Comparison of ENCODE assay signal across 6 cellular contexts in genomic region chr3:52198643-52199608, GRCh38. TPM values are rescaled to one million over a fixed set of nuclear protein-coding genes. Genes with fewer than 3 reads are reported as not detected.
DNase-seq lines count a peak whose midpoint lies in the region; ATAC-seq, FAIRE-seq and TF ChIP-seq lines count a peak whose summit lies in the region.

No MANE protein-coding gene starts in this region.

- no peaks in the 10 kb centered on the region for H4K20me1 ChIP-seq in keratinocyte (ENCODE audit: control insufficient read depth, extremely low read depth, insufficient read depth, low read length)

- peaks cover 14 to 26% of the 10 kb centered on the region in 2 experiments for H3K36me3 ChIP-seq in keratinocyte (ENCODE audit: control insufficient read depth in 2 of 2, extremely low read depth in 1 of 2, insufficient read depth in 2 of 2, low read length in 2 of 2)

- H3K4me3 ChIP-seq in AG09309 (ENCODE audit: control insufficient read depth, low read depth, low read length) (peak overlapping the region; percentile 81), keratinocyte (ENCODE audit: control insufficient read depth in 2 of 3, extremely low read depth in 1 of 3, insufficient read depth in 2 of 3, low read depth in 1 of 3, low read length in 3 of 3) (peak overlapping the region; percentile 62 to 93 (median 92))

- TF ChIP-seq CTCF in AG09309 (IDR thresholded peaks at IDR 0.05; ENCODE audit: control insufficient read depth, insufficient read depth, low read depth, low read length, missing control alignments): no peak
- TF ChIP-seq CTCF in keratinocyte (optimal IDR thresholded peaks at IDR 0.05 in 1 of 3, IDR thresholded peaks at IDR 0.05 in 1 of 3, conservative IDR thresholded peaks at IDR 0.05 in 1 of 3; ENCODE audit: extremely low read depth in 1 of 3, insufficient read depth in 2 of 3, low read length in 3 of 3): no peak

- peak overlapping the region; percentile 94 for H3K4me2 ChIP-seq in keratinocyte (ENCODE audit: control insufficient read depth, extremely low read depth, insufficient read depth, low read depth, low read length)

- no peaks in the 10 kb centered on the region for H3K9me3 ChIP-seq in keratinocyte (ENCODE audit: control insufficient read depth, low read depth, low read length)

- H3K9me1 ChIP-seq in keratinocyte (ENCODE audit: control insufficient read depth, extremely low read depth, insufficient read depth, low read length): no peaks in the 10 kb centered on the region

- ATAC-seq in SK-N-SH treated with all-trans-retinoic acid at 6 μM for 48 hours: peak; percentile 5; the same call in 2 of the 3 replicates

- peak overlapping the region; percentile 86 for H3K9ac ChIP-seq in keratinocyte (ENCODE audit: control insufficient read depth, extremely low read depth, insufficient read depth, low read length)

- no peaks in the 10 kb centered on the region for H3K27me3 ChIP-seq in keratinocyte (ENCODE audit: control insufficient read depth, extremely low read depth, insufficient read depth, low read length)

- DNase-seq in AG09309 (ENCODE audit: low read depth) (no peak), keratinocyte (ENCODE audit: low read depth, low spot score) (no peak), NCI-H1417 treated with DMSO at 0.1 percent for 48 hours (lab: John Stamatoyannopoulos, UW) (no peak), OCI-M1 (lab: John Stamatoyannopoulos, UW) (no peak), AG08395 (ENCODE audit: low spot score) (no peak)

- dilution Hi-C loops in keratinocyte (cut with MboI; ENCODE audit: extremely low pct_ligation_motif_present, low sequenced_read_pairs): no loop called here

- peaks cover 23% of the 10 kb centered on the region for H3K4me1 ChIP-seq in keratinocyte (ENCODE audit: control insufficient read depth, extremely low read depth, insufficient read depth, low read length)

- peak; percentile 55 for FAIRE-seq in keratinocyte (lab: Jason Lieb, UNC)

- H3K79me2 ChIP-seq in keratinocyte (ENCODE audit: control insufficient read depth, insufficient read depth, low read length): peaks cover 18% of the 10 kb centered on the region

- H2AFZ ChIP-seq in keratinocyte (ENCODE audit: control insufficient read depth, low read length): no peak overlapping the region

- H3K27ac ChIP-seq in keratinocyte (ENCODE audit: control insufficient read depth, insufficient read depth, low read length): peak overlapping the region; percentile 66

TF ChIP-seq in SK-N-SH treated with all-trans-retinoic acid at 6 μM for 48 hours, 23 proteins besides CTCF, POLR2A, EP300 and RAD21 (continues in another document):
- TF ChIP-seq, protein P1, sequence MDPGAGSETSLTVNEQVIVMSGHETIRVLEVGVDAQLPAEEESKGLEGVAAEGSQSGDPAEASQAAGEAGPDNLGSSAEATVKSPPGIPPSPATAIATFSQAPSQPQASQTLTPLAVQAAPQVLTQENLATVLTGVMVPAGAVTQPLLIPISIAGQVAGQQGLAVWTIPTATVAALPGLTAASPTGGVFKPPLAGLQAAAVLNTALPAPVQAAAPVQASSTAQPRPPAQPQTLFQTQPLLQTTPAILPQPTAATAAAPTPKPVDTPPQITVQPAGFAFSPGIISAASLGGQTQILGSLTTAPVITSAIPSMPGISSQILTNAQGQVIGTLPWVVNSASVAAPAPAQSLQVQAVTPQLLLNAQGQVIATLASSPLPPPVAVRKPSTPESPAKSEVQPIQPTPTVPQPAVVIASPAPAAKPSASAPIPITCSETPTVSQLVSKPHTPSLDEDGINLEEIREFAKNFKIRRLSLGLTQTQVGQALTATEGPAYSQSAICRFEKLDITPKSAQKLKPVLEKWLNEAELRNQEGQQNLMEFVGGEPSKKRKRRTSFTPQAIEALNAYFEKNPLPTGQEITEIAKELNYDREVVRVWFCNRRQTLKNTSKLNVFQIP (CRISPR knock-in tag; IDR thresholded peaks at IDR 0.05; ENCODE audit: borderline replicate concordance, low read depth): no peak
- TF ChIP-seq ZFP30 (CRISPR knock-in tag; IDR thresholded peaks at IDR 0.05) (no peak), ARNTL (CRISPR knock-in tag; IDR thresholded peaks at IDR 0.05; ENCODE audit: borderline replicate concordance, low read depth) (no peak), CSRNP3 (CRISPR knock-in tag; IDR thresholded peaks at IDR 0.05) (no peak), TSHZ2 (CRISPR knock-in tag; IDR thresholded peaks at IDR 0.05) (no peak)

RNA-seq across cellular contexts. Expression of gene ALAS1, which starts 1.0 kb away (rescaled TPM):
- 54.6 to 109 TPM (median 74.1 TPM) in 3 replicates for polyA plus RNA-seq in keratinocyte
- 31.4 TPM for polyA plus RNA-seq in keratinocyte (2011; ENCODE audit: low read depth)
- polyA plus RNA-seq in keratinocyte (2011; cell fraction: cytosol; rRNA removed): 70.5 and 82.2 TPM in 2 replicates
- 119 and 125 TPM in 2 replicates for polyA plus RNA-seq in keratinocyte (2011; cell fraction: nucleus; rRNA removed)
- 51.4 and 67.5 TPM in 2 replicates for polyA plus RNA-seq in keratinocyte (2012; ENCODE audit: low replicate concordance)
- 48.8 to 118 TPM (median 51.9 TPM) in 3 replicates for polyA minus RNA-seq in keratinocyte
- polyA minus RNA-seq in keratinocyte (2011; cell fraction: cytosol; rRNA and poly(A)+ RNA removed): 53.9 TPM
- 40.9 and 59.5 TPM in 2 replicates for polyA minus RNA-seq in keratinocyte (2011; cell fraction: nucleus; rRNA and poly(A)+ RNA removed)

RNA-seq across cellular contexts. Expression of gene TLR9, which starts 26.5 kb away (rescaled TPM):
- polyA plus RNA-seq in keratinocyte: not detected in 3 replicates
- polyA plus RNA-seq in keratinocyte (2011; ENCODE audit: low read depth): not detected
- not detected in 2 replicates for polyA plus RNA-seq in keratinocyte (2011; cell fraction: cytosol; rRNA removed)
- 0.12 and 0.18 TPM in 2 replicates for polyA plus RNA-seq in keratinocyte (2011; cell fraction: nucleus; rRNA removed)
- polyA plus RNA-seq in keratinocyte (2012; ENCODE audit: low replicate concordance): 0.20 TPM in 1 of 2 replicates, not detected in the other
- 0.13 TPM in 1 of 3 replicates, not detected in the others for polyA minus RNA-seq in keratinocyte
- polyA minus RNA-seq in keratinocyte (2011; cell fraction: cytosol; rRNA and poly(A)+ RNA removed): not detected
- polyA minus RNA-seq in keratinocyte (2011; cell fraction: nucleus; rRNA and poly(A)+ RNA removed): not detected in 2 replicates

RNA-seq across cellular contexts. Expression of gene TWF2, which starts 40.0 kb away (rescaled TPM):
- polyA plus RNA-seq in keratinocyte: 70.4 to 113 TPM (median 77.0 TPM) in 3 replicates
- polyA plus RNA-seq in keratinocyte (2011; ENCODE audit: low read depth): 17.4 TPM
- 66.4 and 134 TPM in 2 replicates for polyA plus RNA-seq in keratinocyte (2011; cell fraction: cytosol; rRNA removed)
- polyA plus RNA-seq in keratinocyte (2011; cell fraction: nucleus; rRNA removed): 63.2 and 86.3 TPM in 2 replicates
- polyA plus RNA-seq in keratinocyte (2012; ENCODE audit: low replicate concordance): 33.1 and 98.3 TPM in 2 replicates
- polyA minus RNA-seq in keratinocyte: 57.0 to 139 TPM (median 67.1 TPM) in 3 replicates
- polyA minus RNA-seq in keratinocyte (2011; cell fraction: cytosol; rRNA and poly(A)+ RNA removed): 124 TPM
- 41.2 and 43.6 TPM in 2 replicates for polyA minus RNA-seq in keratinocyte (2011; cell fraction: nucleus; rRNA and poly(A)+ RNA removed)

RNA-seq across cellular contexts. Expression of gene POC1A, which starts 44.7 kb away (rescaled TPM):
- 7.2 to 11.5 TPM (median 11.3 TPM) in 3 replicates for polyA plus RNA-seq in keratinocyte
- polyA plus RNA-seq in keratinocyte (2011; ENCODE audit: low read depth): 0.70 TPM
- polyA plus RNA-seq in keratinocyte (2011; cell fraction: cytosol; rRNA removed): 6.2 and 8.5 TPM in 2 replicates
- 5.5 and 7.7 TPM in 2 replicates for polyA plus RNA-seq in keratinocyte (2011; cell fraction: nucleus; rRNA removed)
- 2.0 and 12.5 TPM in 2 replicates for polyA plus RNA-seq in keratinocyte (2012; ENCODE audit: low replicate concordance)
- polyA minus RNA-seq in keratinocyte: 11.7 to 21.4 TPM (median 18.1 TPM) in 3 replicates
- polyA minus RNA-seq in keratinocyte (2011; cell fraction: cytosol; rRNA and poly(A)+ RNA removed): 8.8 TPM
- 4.9 and 7.3 TPM in 2 replicates for polyA minus RNA-seq in keratinocyte (2011; cell fraction: nucleus; rRNA and poly(A)+ RNA removed)

RNA-seq across cellular contexts. Expression of gene PPM1M, which starts 46.6 kb away (rescaled TPM):
- 6.4 to 8.0 TPM (median 6.5 TPM) in 3 replicates for polyA plus RNA-seq in keratinocyte
- polyA plus RNA-seq in keratinocyte (2011; ENCODE audit: low read depth): 3.3 TPM
- 4.8 and 6.3 TPM in 2 replicates for polyA plus RNA-seq in keratinocyte (2011; cell fraction: cytosol; rRNA removed)
- 10.4 and 10.6 TPM in 2 replicates for polyA plus RNA-seq in keratinocyte (2011; cell fraction: nucleus; rRNA removed)
- polyA plus RNA-seq in keratinocyte (2012; ENCODE audit: low replicate concordance): 2.6 and 5.5 TPM in 2 replicates
- 7.5 to 11.3 TPM (median 10.0 TPM) in 3 replicates for polyA minus RNA-seq in keratinocyte
- 9.0 TPM for polyA minus RNA-seq in keratinocyte (2011; cell fraction: cytosol; rRNA and poly(A)+ RNA removed)
- polyA minus RNA-seq in keratinocyte (2011; cell fraction: nucleus; rRNA and poly(A)+ RNA removed): 2.0 and 3.7 TPM in 2 replicates
